ENCODE assay signal across 17 cellular contexts in genomic region chr1:93029317-93029716, GRCh38. TPM values are rescaled to one million over a fixed set of nuclear protein-coding genes. Genes with fewer than 3 reads are reported as not detected.
DNase-seq lines count a peak whose midpoint lies in the region; ATAC-seq and TF ChIP-seq lines count a peak whose summit lies in the region.
"Had no signal": no experiment of that assay in that cellular context is flagged by ENCODE, and none has a peak within 500 bp of the region (broad histone marks: within the 10 kb centered on the region; RNA-seq: fewer than 3 reads in every experiment).

No MANE protein-coding gene starts in this region.

- no peak overlapping the region for H3K4me3 Mint-ChIP-seq in activated naive CD4-positive, alpha-beta T cell treated with anti-CD3 and anti-CD28 coated beads for 36 hours
- H3K4me3 Mint-ChIP-seq in activated T-helper 1 cell treated with anti-CD3 and anti-CD28 coated beads, Interleukin-12 subunit alpha, Interleukin-12 subunit beta, Interleukin-2, Interleukin-4 antibody, amounts not matched to agents 30 ng/mL and 10 ng/mL and 1 ng/mL, durations not matched to agents 14 hours and 24 hours and 36 hours, result no peak overlapping the region
- H3K4me3 Mint-ChIP-seq: IgD-negative memory B cell had no signal

- H3K27me3 ChIP-seq in neutrophil, result no peaks in the 10 kb centered on the region

- no peak overlapping the region for H3K4me3 ChIP-seq in neutrophil (ENCODE audit: low read depth in 1 of 2, low read length in 1 of 2)
- H3K4me3 ChIP-seq: lung had no signal

- peaks cover 28% of the 10 kb centered on the region for H3K4me1 Mint-ChIP-seq in activated naive CD4-positive, alpha-beta T cell treated with anti-CD3 and anti-CD28 coated beads for 36 hours (ENCODE audit: low read depth)
- peaks cover 23% of the 10 kb centered on the region for H3K4me1 Mint-ChIP-seq in activated T-helper 1 cell treated with anti-CD3 and anti-CD28 coated beads, Interleukin-12 subunit alpha, Interleukin-12 subunit beta, Interleukin-2, Interleukin-4 antibody, amounts not matched to agents 30 ng/mL and 10 ng/mL and 1 ng/mL, durations not matched to agents 14 hours and 24 hours and 36 hours (ENCODE audit: low read depth)

- no peaks in the 10 kb centered on the region for H3K9me3 ChIP-seq in neutrophil

- no peaks in the 10 kb centered on the region for H3K36me3 Mint-ChIP-seq in activated naive CD4-positive, alpha-beta T cell treated with anti-CD3 and anti-CD28 coated beads for 36 hours (ENCODE audit: low read depth)
- no peaks in the 10 kb centered on the region for H3K36me3 Mint-ChIP-seq in activated T-helper 1 cell treated with anti-CD3 and anti-CD28 coated beads, Interleukin-12 subunit alpha, Interleukin-12 subunit beta, Interleukin-2, Interleukin-4 antibody, amounts not matched to agents 30 ng/mL and 10 ng/mL and 1 ng/mL, durations not matched to agents 14 hours and 24 hours and 36 hours (ENCODE audit: low read depth)

- ATAC-seq in left cardiac atrium (no peak), GM21447 (IDR thresholded peaks at IDR 0.05; ENCODE audit: unreplicated experiment) (no peak)
- ATAC-seq: foreskin keratinocyte, right cardiac atrium had no signal

- CTCF ChIA-PET in activated naive CD4-positive, alpha-beta T cell treated with anti-CD3 and anti-CD28 coated beads for 36 hours (lab: Charles Lee), result interaction anchor here (0.5 to 2.0 kb wide), 6 partner anchors 13 to 228 kb away, joined by 3 to 5 read pairs (median 3); no protein-coding TSS in a partner anchor

- peak overlapping the region; percentile 69 for H3K27ac ChIP-seq in neutrophil
- H3K27ac ChIP-seq: foreskin keratinocyte, RWPE1 had no signal

- TF ChIP-seq CTCF in neutrophil (IDR thresholded peaks at IDR 0.05), result no peak

- no peaks in the 10 kb centered on the region for H3K27me3 Mint-ChIP-seq in activated naive CD4-positive, alpha-beta T cell treated with anti-CD3 and anti-CD28 coated beads for 36 hours (ENCODE audit: low read depth)
- peaks cover 10% of the 10 kb centered on the region for H3K27me3 Mint-ChIP-seq in activated T-helper 1 cell treated with anti-CD3 and anti-CD28 coated beads, Interleukin-12 subunit alpha, Interleukin-12 subunit beta, Interleukin-2, Interleukin-4 antibody, amounts not matched to agents 30 ng/mL and 10 ng/mL and 1 ng/mL, durations not matched to agents 14 hours and 24 hours and 36 hours (ENCODE audit: insufficient read depth)

- peaks cover 37 to 53% of the 10 kb centered on the region in 2 experiments for H3K4me1 ChIP-seq in neutrophil (ENCODE audit: control insufficient read depth in 1 of 2, insufficient read depth in 1 of 2, low read depth in 1 of 2, low read length in 1 of 2)
- H3K4me1 ChIP-seq: foreskin keratinocyte had no signal

- no peaks in the 10 kb centered on the region for H3K36me3 ChIP-seq in neutrophil

- intact Hi-C loops in activated naive CD4-positive, alpha-beta T cell treated with anti-CD3 and anti-CD28 coated beads for 36 hours (cut with micrococcal nuclease), result no loop called here
- intact Hi-C loops in activated T-helper 1 cell treated with anti-CD3 and anti-CD28 coated beads, Interleukin-12 subunit alpha, Interleukin-12 subunit beta, Interleukin-2, Interleukin-4 antibody, amounts not matched to agents 30 ng/mL and 10 ng/mL and 1 ng/mL, durations not matched to agents 14 hours and 24 hours and 36 hours (cut with micrococcal nuclease), result no loop called here
- intact Hi-C loops in left cardiac atrium (cut with DNase I), result no loop called here

- no peaks in the 10 kb centered on the region for H3K9me3 Mint-ChIP-seq in activated naive CD4-positive, alpha-beta T cell treated with anti-CD3 and anti-CD28 coated beads for 36 hours
- no peaks in the 10 kb centered on the region for H3K9me3 Mint-ChIP-seq in activated T-helper 1 cell treated with anti-CD3 and anti-CD28 coated beads, Interleukin-12 subunit alpha, Interleukin-12 subunit beta, Interleukin-2, Interleukin-4 antibody, amounts not matched to agents 30 ng/mL and 10 ng/mL and 1 ng/mL, durations not matched to agents 14 hours and 24 hours and 36 hours
- H3K9me3 Mint-ChIP-seq: IgD-negative memory B cell had no signal

- H3K27ac Mint-ChIP-seq in activated naive CD4-positive, alpha-beta T cell treated with anti-CD3 and anti-CD28 coated beads for 36 hours, result peak overlapping the region; percentile 67
- H3K27ac Mint-ChIP-seq in activated T-helper 1 cell treated with anti-CD3 and anti-CD28 coated beads, Interleukin-12 subunit alpha, Interleukin-12 subunit beta, Interleukin-2, Interleukin-4 antibody, amounts not matched to agents 30 ng/mL and 10 ng/mL and 1 ng/mL, durations not matched to agents 14 hours and 24 hours and 36 hours, result no peak overlapping the region

- peak; percentile 51 for DNase-seq in activated naive CD4-positive, alpha-beta T cell treated with anti-CD3 and anti-CD28 coated beads for 36 hours
- no peak for DNase-seq in activated naive CD4-positive, alpha-beta T cell treated with anti-CD3 and anti-CD28 coated beads, Interleukin-2, amount 50 U/mL, for 16 hours
- DNase-seq in NCI-H2171 treated with DMSO at 0.1 percent for 48 hours (lab: John Stamatoyannopoulos, UW) (peak; percentile 63), left cardiac atrium (no peak), glomerular visceral epithelial cell (ENCODE audit: extremely low spot score) (no peak)
- DNase-seq in activated T-helper 1 cell treated with anti-CD3 and anti-CD28 coated beads, Interleukin-12 subunit alpha, Interleukin-12 subunit beta, Interleukin-2, Interleukin-4 antibody, amounts not matched to agents 30 ng/mL and 10 ng/mL and 1 ng/mL, durations not matched to agents 14 hours and 24 hours and 36 hours (ENCODE audit: low spot score), result peak; percentile 16
- DNase-seq: activated CD8-positive, alpha-beta memory T cell treated with anti-CD3 and anti-CD28 coated beads, Interleukin-2, amount 50 U/mL, for 4 hours; foreskin keratinocyte; NCI-H510A treated with DMSO at 0.1 percent for 48 hours; right cardiac atrium; stimulated activated CD4-positive, alpha-beta T cell treated with anti-CD3 and anti-CD28 coated beads, Interleukin-2, amount 100 ng/mL, for 24 hours; trophoblast cell had no signal

RNA-seq across cellular contexts. Expression of gene MTF2, which starts 49.8 kb away (rescaled TPM):
- total RNA-seq in activated naive CD4-positive, alpha-beta T cell treated with anti-CD3 and anti-CD28 coated beads for 36 hours, result 10 to 100 TPM; 51.0 to 56.6 TPM
- 68.4 and 71.0 TPM in 2 replicates for total RNA-seq in activated T-helper 1 cell treated with anti-CD3 and anti-CD28 coated beads, Interleukin-12 subunit alpha, Interleukin-12 subunit beta, Interleukin-2, Interleukin-4 antibody, amounts not matched to agents 30 ng/mL and 10 ng/mL and 1 ng/mL, durations not matched to agents 14 hours and 24 hours and 36 hours
- total RNA-seq in left cardiac atrium, result 10 to 100 TPM; 10.1 to 10.2 TPM

Comparison
In these comparisons a context has a peak if more than half of its experiments do, and no peak if none do; other contexts are left out.
1. DNase-seq: peak in activated naive CD4-positive, alpha-beta T cell treated with anti-CD3 and anti-CD28 coated beads for 36 hours (single experiment), NCI-H2171 treated with DMSO at 0.1 percent for 48 hours (single experiment) and activated T-helper 1 cell treated with anti-CD3 and anti-CD28 coated beads, Interleukin-12 subunit alpha, Interleukin-12 subunit beta, Interleukin-2, Interleukin-4 antibody, amounts not matched to agents 30 ng/mL and 10 ng/mL and 1 ng/mL, durations not matched to agents 14 hours and 24 hours and 36 hours (single experiment); none in activated naive CD4-positive, alpha-beta T cell treated with anti-CD3 and anti-CD28 coated beads, Interleukin-2, amount 50 U/mL, for 16 hours (single experiment), left cardiac atrium (single experiment) and glomerular visceral epithelial cell (single experiment).